20 cellular contexts compared by ENCODE assay signal in the genomic region with DNA sequence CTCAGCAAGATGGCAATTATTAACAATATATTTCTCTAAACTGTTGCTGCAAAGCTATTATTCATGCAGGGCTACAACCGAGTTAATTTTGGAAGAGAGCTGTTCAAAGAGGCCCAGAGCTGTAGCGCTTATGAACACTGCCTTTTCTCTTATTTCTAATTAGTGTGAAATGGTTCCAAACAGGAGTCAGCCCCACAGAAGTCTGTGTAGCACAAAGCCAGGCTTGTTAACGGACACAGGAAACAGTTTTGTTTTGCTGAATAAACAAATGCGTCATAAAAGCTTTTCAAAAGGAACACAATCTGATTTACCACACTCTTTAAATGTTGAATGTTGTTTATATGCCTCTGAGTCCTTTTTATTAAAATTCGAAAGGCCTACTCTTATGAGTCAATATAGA.
DNase-seq lines count a peak whose midpoint lies in the region; ATAC-seq and TF ChIP-seq lines count a peak whose summit lies in the region.
"Had no signal": no experiment of that assay in that cellular context is flagged by ENCODE, and none has a peak within 500 bp of the region (broad histone marks: within the 10 kb centered on the region; RNA-seq: fewer than 3 reads in every experiment).

No MANE protein-coding gene starts in this region.

- H3K9me3 ChIP-seq in right lobe of liver = no peaks in the 10 kb centered on the region
- H3K9me3 ChIP-seq: neutrophil, thyroid gland had no signal

- H3K4me1 ChIP-seq in right lobe of liver = peaks cover 0 to 31% (median 11%) of the 10 kb centered on the region in 4 donors
- H3K4me1 ChIP-seq: thyroid gland had no signal

- ATAC-seq in right lobe of liver = peak in 3 of 4 donors; percentile 7 to 37 (median 29)
- ATAC-seq: activated CD4-positive, alpha-beta T cell treated with anti-CD3 and anti-CD28 coated beads for 36 hours; activated naive CD8-positive, alpha-beta T cell treated with anti-CD3 and anti-CD28 coated beads, Interleukin-2, amount 50 U/mL, for 24 hours; GM23338; sciatic nerve had no signal

- BruUV-seq in MCF 10A (replicated peaks; lab: Mats Ljungman, UMichigan) = no TSS peak

- H3K27me3 ChIP-seq in right lobe of liver = no peaks in the 10 kb centered on the region
- H3K27me3 ChIP-seq: neutrophil, thyroid gland had no signal

- intact Hi-C loops in right lobe of liver (cut with DNase I) = no loop called here
- intact Hi-C loops in MCF 10A (cut with micrococcal nuclease) = no loop called here
- intact Hi-C loops in activated naive CD4-positive, alpha-beta T cell treated with anti-CD3 and anti-CD28 coated beads for 36 hours (cut with micrococcal nuclease) = no loop called here

- H3K4me3 ChIP-seq in right lobe of liver = no peak overlapping the region
- H3K4me3 ChIP-seq: GM23338, thyroid gland had no signal

- TF ChIP-seq CTCF in right lobe of liver (IDR thresholded peaks at IDR 0.05) = no peak
- TF ChIP-seq CTCF in MCF 10A (IDR thresholded peaks at IDR 0.05; ENCODE audit: unreplicated experiment) = no peak

- CTCF ChIA-PET in MCF 10A (lab: Yijun Ruan, JAX) = interaction anchor here (0.7 kb wide), 1 partner anchor 1203 kb away, joined by 4 read pairs; no protein-coding TSS in a partner anchor
- CTCF ChIA-PET in activated naive CD4-positive, alpha-beta T cell treated with anti-CD3 and anti-CD28 coated beads for 36 hours (lab: Charles Lee) = no interaction called here

- WGBS in right lobe of liver (ENCODE audit: insufficient coverage, low coverage, low lambda C conversion rate, missing lambda C conversion rate) = 28% methylated on average over 5 of the region's 5 CpGs

- no peaks in the 10 kb centered on the region for H3K4me1 Mint-ChIP-seq in MCF 10A (ENCODE audit: insufficient read depth, unreplicated experiment)
- no peaks in the 10 kb centered on the region for H3K4me1 Mint-ChIP-seq in activated naive CD4-positive, alpha-beta T cell treated with anti-CD3 and anti-CD28 coated beads for 36 hours (ENCODE audit: low read depth)
- H3K4me1 Mint-ChIP-seq: activated CD4-positive, alpha-beta T cell treated with anti-CD3 and anti-CD28 coated beads for 36 hours; activated naive CD8-positive, alpha-beta T cell treated with anti-CD3 and anti-CD28 coated beads, Interleukin-2, amount 50 U/mL, for 24 hours; central memory CD8-positive, alpha-beta T cell had no signal

- H3K9me3 Mint-ChIP-seq in MCF 10A (ENCODE audit: unreplicated experiment) = no peaks in the 10 kb centered on the region
- peaks cover 4% of the 10 kb centered on the region for H3K9me3 Mint-ChIP-seq in activated naive CD4-positive, alpha-beta T cell treated with anti-CD3 and anti-CD28 coated beads for 36 hours
- H3K9me3 Mint-ChIP-seq: GM23338; T-helper 2 cell treated with Interferon-gamma antibody and Interleukin-4, amounts not matched to agents 5 μg/mL and 100 μg/mL, for 36 hours had no signal

- no peak for TF ChIP-seq POLR2A in right lobe of liver (IDR thresholded peaks at IDR 0.05)

- H3K36me3 ChIP-seq in right lobe of liver = no peaks in the 10 kb centered on the region
- H3K36me3 ChIP-seq: neutrophil, thyroid gland had no signal

- no peaks in the 10 kb centered on the region for H3K36me3 Mint-ChIP-seq in MCF 10A (ENCODE audit: insufficient read depth, unreplicated experiment)
- H3K36me3 Mint-ChIP-seq in activated naive CD4-positive, alpha-beta T cell treated with anti-CD3 and anti-CD28 coated beads for 36 hours (ENCODE audit: low read depth) = no peaks in the 10 kb centered on the region

- no peak overlapping the region for H3K27ac Mint-ChIP-seq in MCF 10A (ENCODE audit: low read depth, unreplicated experiment)
- no peak overlapping the region for H3K27ac Mint-ChIP-seq in activated naive CD4-positive, alpha-beta T cell treated with anti-CD3 and anti-CD28 coated beads for 36 hours
- H3K27ac Mint-ChIP-seq: activated CD4-positive, alpha-beta T cell treated with anti-CD3 and anti-CD28 coated beads for 36 hours; activated naive CD8-positive, alpha-beta T cell treated with anti-CD3 and anti-CD28 coated beads, Interleukin-2, amount 50 U/mL, for 24 hours; GM23338; T-helper 2 cell treated with Interferon-gamma antibody and Interleukin-4, amounts not matched to agents 5 μg/mL and 100 μg/mL, for 36 hours had no signal

- POLR2A ChIA-PET in MCF 10A (lab: Yijun Ruan, JAX) = no interaction called here

- in situ Hi-C loops in SK-MEL-5 (cut with HindIII; ENCODE audit: low pct_unique_long_range_greater_than_20kb, low sequenced_read_pairs) = no loop called here

- H3K27me3 Mint-ChIP-seq in MCF 10A (ENCODE audit: insufficient read depth, unreplicated experiment) = peaks cover 62% of the 10 kb centered on the region
- H3K27me3 Mint-ChIP-seq in activated naive CD4-positive, alpha-beta T cell treated with anti-CD3 and anti-CD28 coated beads for 36 hours (ENCODE audit: low read depth) = no peaks in the 10 kb centered on the region
- H3K27me3 Mint-ChIP-seq: activated CD4-positive, alpha-beta T cell treated with anti-CD3 and anti-CD28 coated beads for 36 hours; activated naive CD8-positive, alpha-beta T cell treated with anti-CD3 and anti-CD28 coated beads, Interleukin-2, amount 50 U/mL, for 24 hours; central memory CD8-positive, alpha-beta T cell had no signal

- DNase-seq in Ammon's horn (ENCODE audit: low spot score) = peak; percentile 62
- peak; percentile 57 for DNase-seq in NCI-H1436 (lab: John Stamatoyannopoulos, UW)
- peak; percentile 96 for DNase-seq in SK-MEL-5 (ENCODE audit: low read depth, low spot score)
- DNase-seq in right lobe of liver = no peak
- DNase-seq in stimulated activated CD8-positive, alpha-beta memory T cell treated with anti-CD3 and anti-CD28 coated beads, Interleukin-4, amount 100 ng/mL, for 48 hours = no peak
- no peak for DNase-seq in MCF 10A (ENCODE audit: unreplicated experiment)
- no peak for DNase-seq in T-helper 9 cell
- no peak for DNase-seq in activated naive CD4-positive, alpha-beta T cell treated with anti-CD3 and anti-CD28 coated beads for 36 hours
- DNase-seq: activated CD4-positive, alpha-beta T cell treated with anti-CD3 and anti-CD28 coated beads for 36 hours; activated naive CD8-positive, alpha-beta T cell treated with anti-CD3 and anti-CD28 coated beads, Interleukin-2, amount 50 U/mL, for 24 hours; activated T-cell treated with anti-CD3 and anti-CD28 coated beads, Interleukin-2, amount 50 U/mL, for 48 hours; mammary epithelial cell; NCI-H82; stimulated activated CD4-positive, alpha-beta T cell treated with anti-CD3 and anti-CD28 coated beads, Interleukin-4, amount 100 ng/mL, for 1 hour; thyroid gland had no signal

- H3K27ac ChIP-seq in right lobe of liver = peak overlapping the region in 1 of 3 donors; percentile 31
- H3K27ac ChIP-seq: neutrophil, thyroid gland had no signal

- no peak overlapping the region for H3K4me3 Mint-ChIP-seq in MCF 10A (ENCODE audit: unreplicated experiment)
- no peak overlapping the region for H3K4me3 Mint-ChIP-seq in activated naive CD4-positive, alpha-beta T cell treated with anti-CD3 and anti-CD28 coated beads for 36 hours
- H3K4me3 Mint-ChIP-seq: activated CD4-positive, alpha-beta T cell treated with anti-CD3 and anti-CD28 coated beads for 36 hours; activated naive CD8-positive, alpha-beta T cell treated with anti-CD3 and anti-CD28 coated beads, Interleukin-2, amount 50 U/mL, for 24 hours; central memory CD8-positive, alpha-beta T cell; GM23338; T-helper 2 cell treated with Interferon-gamma antibody and Interleukin-4, amounts not matched to agents 5 μg/mL and 100 μg/mL, for 36 hours had no signal

Comparison
In these comparisons a context has a peak if more than half of its experiments do, and no peak if none do; other contexts are left out.
1. DNase-seq: peak in Ammon's horn (single experiment), NCI-H1436 (single experiment) and SK-MEL-5 (single experiment); none in right lobe of liver (0 of 3), stimulated activated CD8-positive, alpha-beta memory T cell treated with anti-CD3 and anti-CD28 coated beads, Interleukin-4, amount 100 ng/mL, for 48 hours (single experiment), MCF 10A (single experiment), T-helper 9 cell (single experiment) and activated naive CD4-positive, alpha-beta T cell treated with anti-CD3 and anti-CD28 coated beads for 36 hours (single experiment).